8 cellular contexts compared by ENCODE assay signal in the genomic region with DNA sequence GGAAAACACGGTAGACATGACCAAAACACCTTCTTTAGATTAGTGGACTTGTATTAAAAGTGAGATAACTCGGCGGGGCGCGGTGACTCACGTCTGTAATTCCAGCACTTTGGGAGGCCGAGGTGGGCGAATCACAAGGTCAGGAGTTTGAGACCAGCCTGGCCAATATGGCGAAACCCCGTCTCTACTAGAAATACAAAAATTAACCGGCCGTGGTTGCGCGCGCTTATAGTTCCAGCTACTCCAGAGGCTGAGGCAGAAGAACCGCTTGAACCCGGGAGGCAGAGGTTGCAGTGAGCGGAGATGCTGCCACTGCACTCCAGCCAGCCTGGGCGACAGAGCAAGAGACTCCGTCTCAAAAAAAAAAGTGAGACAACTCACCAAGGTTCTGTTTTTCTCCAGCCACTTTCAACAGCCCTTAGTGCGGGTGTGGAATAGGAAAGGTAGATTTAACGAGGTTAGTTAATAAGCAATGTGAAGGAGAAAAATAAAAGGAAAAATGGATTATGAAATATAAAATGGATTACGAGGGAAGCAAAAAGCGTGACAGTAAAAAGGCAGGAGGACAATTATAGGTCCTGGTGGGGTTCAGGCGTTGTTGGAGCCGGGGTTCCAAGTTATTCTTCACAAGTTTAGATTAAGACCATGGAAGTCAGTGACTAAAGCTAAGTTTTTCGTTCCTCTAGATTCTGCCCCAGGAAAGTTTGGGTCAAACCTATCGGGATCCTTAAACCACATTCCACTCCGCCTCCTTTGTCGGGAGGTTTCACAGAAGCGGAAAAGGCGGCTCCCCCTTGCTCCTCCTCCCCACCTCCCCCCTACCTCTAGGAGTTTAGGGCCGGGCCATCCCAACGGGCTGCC. TPM values are rescaled to one million over a fixed set of nuclear protein-coding genes. Genes with fewer than 3 reads are reported as not detected.
A peak's percentile ranks its signal among the peaks of the same experiment; 100 is the strongest.
DNase-seq lines count a peak whose midpoint lies in the region; ATAC-seq, FAIRE-seq and TF ChIP-seq lines count a peak whose summit lies in the region.

No MANE protein-coding gene starts in this region.

- H3K23me2 ChIP-seq in H1 (ENCODE audit: low read depth, low read length), result peaks cover 3% of the 10 kb centered on the region; the same call in 1 of the 2 replicates

- no peak overlapping the region for H3K14ac ChIP-seq in H1 (ENCODE audit: insufficient read length)

- peak overlapping the region; percentile 99 for H2BK5ac ChIP-seq in H1 (ENCODE audit: low read depth, low read length)

- peak overlapping the region; percentile 83 to 97 for H3K4me2 ChIP-seq in H1 (ENCODE audit: insufficient read depth in 1 of 2, low read depth in 2 of 2, low read length in 2 of 2)

- H2BK15ac ChIP-seq in H1 (ENCODE audit: low read length), result 0 out of 2 replicates have a peak overlapping the region, but pooled peaks have one; percentile 29

- H3K27me3 Mint-ChIP-seq in natural killer cell (ENCODE audit: low read depth in 2 of 2), result no peaks in the 10 kb centered on the region

- H3K36me3 Mint-ChIP-seq in natural killer cell, result no peaks in the 10 kb centered on the region

- intact Hi-C loops in natural killer cell (cut with micrococcal nuclease), result loop anchor here (5.0 to 10.0 kb wide), 3 partner anchors 246 to 706 kb away; a partner anchor contains a TSS

- H3K56ac ChIP-seq in H1 (replicated peaks; ENCODE audit: insufficient read length, low read depth, low read length), result peak overlapping the region; percentile 9

- H3K36me3 ChIP-seq in ACC112 (ENCODE audit: insufficient read depth, low read length) (no peaks in the 10 kb centered on the region), SJCRH30 (peaks cover 12% of the 10 kb centered on the region; the same call in 1 of the 2 replicates), H1 (ENCODE audit: control insufficient read depth in 2 of 4, insufficient read depth in 4 of 4, low read length in 3 of 4) (no peaks in the 10 kb centered on the region; a peak in 1 of 8 replicates)

- no peak overlapping the region for H3K23ac ChIP-seq in H1 (ENCODE audit: insufficient read length)

- H3K4me1 ChIP-seq in ACC112 (ENCODE audit: control insufficient read depth, insufficient read depth, low read length, unreplicated experiment), result peaks cover 19% of the 10 kb centered on the region
- peaks cover 6% of the 10 kb centered on the region; the same call in 1 of the 2 replicates for H3K4me1 ChIP-seq in SJCRH30
- peaks cover 0 to 4% (median 2%) of the 10 kb centered on the region in 4 experiments; a peak in 3 of 7 replicates for H3K4me1 ChIP-seq in H1 (replicated peaks in 1 of 4; ENCODE audit: control insufficient read depth in 3 of 4, insufficient read depth in 4 of 4, low read length in 3 of 4)

- peak overlapping the region; percentile 88 for H3K4me3 ChIP-seq in ACC112 (ENCODE audit: low read depth, low read length)
- H3K4me3 ChIP-seq in SJCRH30, result peak overlapping the region; percentile 89
- H3K4me3 ChIP-seq in H1 (ENCODE audit: extremely low read depth in 1 of 4, insufficient read depth in 2 of 4, low read depth in 3 of 4, low read length in 4 of 4), result peak overlapping the region; percentile 90 to 97 (median 93)

- DNase-seq in SJCRH30 (peak in 1 of 2 experiments; percentile 6), H1 (ENCODE audit: low read depth in 1 of 2, low spot score in 2 of 2) (no peak), natural killer cell (no peak), superior temporal gyrus (ENCODE audit: extremely low spot score) (no peak), pons (ENCODE audit: low spot score) (no peak)
- DNase-seq in activated CD4-positive, CD25-positive, alpha-beta regulatory T cell treated with anti-CD3 and anti-CD28 coated beads, Interleukin-2, amount 50 U/mL, for 72 hours, result no peak

- ATAC-seq in GM19455 (IDR thresholded peaks at IDR 0.05; ENCODE audit: unreplicated experiment) (peak; percentile 0), natural killer cell (no peak)

- H2AK5ac ChIP-seq in H1 (ENCODE audit: low read depth, low read length), result 0 out of 2 replicates have a peak overlapping the region, but pooled peaks have one; percentile 26

- no peak overlapping the region for H4K5ac ChIP-seq in H1 (ENCODE audit: insufficient read length, low read depth, low read length)

- H3K9me3 Mint-ChIP-seq in natural killer cell, result no peaks in the 10 kb centered on the region

- H4K8ac ChIP-seq in H1 (ENCODE audit: extremely low read depth, insufficient read depth, low read length), result peak overlapping the region; percentile 95; the same call in 1 of the 2 replicates

- no peak for TF ChIP-seq RAD21 in H1 (IDR thresholded peaks at IDR 0.05 in 1 of 2, conservative IDR thresholded peaks at IDR 0.05 in 1 of 2; ENCODE audit: low read depth in 2 of 2, low read length in 2 of 2)

- no peak overlapping the region for H2BK120ac ChIP-seq in H1 (replicated peaks; ENCODE audit: low read depth, low read length)

- no peak overlapping the region for H2BK20ac ChIP-seq in H1 (ENCODE audit: low read length)

- H4K91ac ChIP-seq in H1 (replicated peaks; ENCODE audit: insufficient read length, low read length), result no peak overlapping the region

- H3K9me3 ChIP-seq in SJCRH30 (replicated peaks) (no peaks in the 10 kb centered on the region), H1 (ENCODE audit: insufficient read depth in 2 of 2, low read depth in 1 of 2, low read length in 1 of 2) (no peaks in the 10 kb centered on the region)

- no peak for FAIRE-seq in H1 (lab: Jason Lieb, UNC)

- H3K4ac ChIP-seq in H1 (replicated peaks; ENCODE audit: insufficient read length, low read depth, low read length), result no peak overlapping the region

- TF ChIP-seq EP300 in H1 (IDR thresholded peaks at IDR 0.05; ENCODE audit: borderline replicate concordance in 1 of 2, low read depth in 2 of 2, low read length in 2 of 2), result no peak

- no peaks in the 10 kb centered on the region; the same call in 1 of the 2 replicates for H3K79me1 ChIP-seq in H1 (ENCODE audit: low read depth, low read length)

- POLR2A ChIA-PET in H1 (lab: Charles Lee; ENCODE audit: partially characterized antibody), result interaction anchor here (0.6 to 3.0 kb wide), 28 partner anchors 8 to 382 kb away, joined by 3 to 19 read pairs (median 3); a partner anchor contains a TSS

- H3K18ac ChIP-seq in H1 (ENCODE audit: extremely low read depth, low read length), result 0 out of 2 replicates have a peak overlapping the region, but pooled peaks have one; percentile 43

- H2AFZ ChIP-seq in ACC112 (ENCODE audit: low read length, unreplicated experiment), result peak overlapping the region; percentile 86
- H2AFZ ChIP-seq in H1 (ENCODE audit: low read length), result no peak overlapping the region

- H3K27ac Mint-ChIP-seq in natural killer cell, result peak overlapping the region; percentile 99

- 33 to 100% methylated on average over 3 to 33 of the region's 34 CpGs for WGBS in H1 (ENCODE audit: extremely low coverage in 1 of 2, insufficient coverage in 1 of 2, insufficient read length in 1 of 2, insufficient replicate concordance in 2 of 2, low coverage in 1 of 2, low lambda C conversion rate in 2 of 2, missing lambda C conversion rate in 1 of 2), 2 experiments

- H3K4me3 Mint-ChIP-seq in natural killer cell, result peak overlapping the region; percentile 97

- CTCF ChIA-PET in H1 (lab: Charles Lee; ENCODE audit: partially characterized antibody), result interaction anchor here (0.7 to 1.2 kb wide), 2 partner anchors 20 kb away, joined by 3 to 5 read pairs; no protein-coding TSS in a partner anchor

- H3K4me1 Mint-ChIP-seq in natural killer cell, result peaks cover 60 to 62% of the 10 kb centered on the region in 2 donors

- no peak overlapping the region; the same call in 1 of the 2 replicates for H2BK12ac ChIP-seq in H1 (ENCODE audit: low read depth, low read length)

- peak overlapping the region in 3 of 4 experiments; percentile 96 to 100 (median 99); a peak in 6 of 7 replicates for H3K9ac ChIP-seq in H1 (replicated peaks in 1 of 4; ENCODE audit: extremely low read depth in 1 of 4, low read depth in 3 of 4, low read length in 3 of 4)

- TF ChIP-seq POLR2A in H1 (IDR thresholded peaks at IDR 0.05; ENCODE audit: control extremely low read depth in 1 of 2, low read depth in 2 of 2, low read length in 2 of 2), result no peak

- TF ChIP-seq CTCF in H1 (IDR thresholded peaks at IDR 0.05; ENCODE audit: control extremely low read depth in 1 of 3, insufficient read depth in 1 of 3, low read depth in 1 of 3, low read length in 3 of 3) (no peak), natural killer cell (IDR thresholded peaks at IDR 0.05) (no peak)

- H3K79me2 ChIP-seq in ACC112 (ENCODE audit: control insufficient read depth, insufficient read depth, low read length, unreplicated experiment), result peaks cover 26% of the 10 kb centered on the region
- H3K79me2 ChIP-seq in H1 (ENCODE audit: control insufficient read depth in 1 of 2, insufficient read depth in 2 of 2, low read length in 2 of 2), result peaks cover 0 to 7% of the 10 kb centered on the region in 2 experiments; a peak in 1 of 4 replicates

- no peaks in the 10 kb centered on the region for H4K20me1 ChIP-seq in H1 (replicated peaks in 1 of 2; ENCODE audit: control insufficient read depth in 1 of 2, insufficient read depth in 2 of 2, low read length in 2 of 2)

- H3K27ac ChIP-seq in ACC112 (ENCODE audit: low read depth, low read length) (peak overlapping the region; percentile 96), SJCRH30 (peak overlapping the region; percentile 100), H1 (ENCODE audit: low read depth, low read length) (peak overlapping the region; percentile 99)

- no peaks in the 10 kb centered on the region for H3K27me3 ChIP-seq in ACC112 (ENCODE audit: insufficient read depth, low read length)
- no peaks in the 10 kb centered on the region for H3K27me3 ChIP-seq in SJCRH30
- no peaks in the 10 kb centered on the region for H3K27me3 ChIP-seq in H1 (replicated peaks in 1 of 4; ENCODE audit: control insufficient read depth in 3 of 4, extremely low read depth in 1 of 4, insufficient read depth in 3 of 4, low read length in 3 of 4)

RNA-seq across cellular contexts. Expression of a gene that starts 0.5 kb away (rescaled TPM):
- 34.7 and 43.6 TPM in 2 replicates for total RNA-seq in SJCRH30 (2014; rRNA removed; shearing (Covaris generic))
- 24.6 and 26.7 TPM in 2 replicates for total RNA-seq in H1 (2021; fragmentation: NEBNext Ultra II Directional; extraction: Animal tissue kit (Norgen Biotek cat#: 25700))
- polyA plus RNA-seq in H1 (2011; rRNA removed), result 4.2 and 7.1 TPM in 2 replicates
- polyA plus RNA-seq in H1 (2011; cell fraction: cytosol; rRNA removed), result 8.9 TPM
- polyA plus RNA-seq in H1 (2011; cell fraction: nucleus; rRNA removed), result 7.0 TPM
- 17.7 to 23.3 TPM (median 21.4 TPM) in 4 replicates for polyA plus RNA-seq in H1 (2012, experiment 1 of 2)
- 2.6 TPM for polyA plus RNA-seq in H1 (2012, experiment 2 of 2)
- polyA plus RNA-seq in H1 (2013, experiment 1 of 2), result 35.0 TPM
- polyA plus RNA-seq in H1 (2013, experiment 2 of 2), result 31.6 TPM
- 10.9 and 12.0 TPM in 2 replicates for polyA minus RNA-seq in H1 (2011; rRNA and poly(A)+ RNA removed)
- 5.8 TPM for polyA minus RNA-seq in H1 (2011; cell fraction: cytosol; rRNA and poly(A)+ RNA removed)
- polyA minus RNA-seq in H1 (2011; cell fraction: nucleus; rRNA and poly(A)+ RNA removed), result 15.5 TPM
- total RNA-seq in natural killer cell, result 10 to 100 TPM; 41.5 to 49.7 (median 48.3) TPM

RNA-seq across cellular contexts. Expression of a gene that starts 1.1 kb away (rescaled TPM):
- 42.8 and 51.2 TPM in 2 replicates for total RNA-seq in SJCRH30 (2014; rRNA removed; shearing (Covaris generic))
- 43.9 and 44.8 TPM in 2 replicates for total RNA-seq in H1 (2021; fragmentation: NEBNext Ultra II Directional; extraction: Animal tissue kit (Norgen Biotek cat#: 25700))
- 20.5 and 30.0 TPM in 2 replicates for polyA plus RNA-seq in H1 (2011; rRNA removed)
- 25.4 TPM for polyA plus RNA-seq in H1 (2011; cell fraction: cytosol; rRNA removed)
- polyA plus RNA-seq in H1 (2011; cell fraction: nucleus; rRNA removed), result 36.6 TPM
- 32.4 to 53.2 TPM (median 38.4 TPM) in 4 replicates for polyA plus RNA-seq in H1 (2012, experiment 1 of 2)
- 9.6 TPM for polyA plus RNA-seq in H1 (2012, experiment 2 of 2)
- 34.3 TPM for polyA plus RNA-seq in H1 (2013, experiment 1 of 2)
- polyA plus RNA-seq in H1 (2013, experiment 2 of 2), result 31.8 TPM
- 61.1 and 77.7 TPM in 2 replicates for polyA minus RNA-seq in H1 (2011; rRNA and poly(A)+ RNA removed)
- 21.9 TPM for polyA minus RNA-seq in H1 (2011; cell fraction: cytosol; rRNA and poly(A)+ RNA removed)
- 37.1 TPM for polyA minus RNA-seq in H1 (2011; cell fraction: nucleus; rRNA and poly(A)+ RNA removed)
- total RNA-seq in natural killer cell, result 10 to 100 TPM; 18.3 to 35.8 (median 20.5) TPM
